In the genomic region with DNA sequence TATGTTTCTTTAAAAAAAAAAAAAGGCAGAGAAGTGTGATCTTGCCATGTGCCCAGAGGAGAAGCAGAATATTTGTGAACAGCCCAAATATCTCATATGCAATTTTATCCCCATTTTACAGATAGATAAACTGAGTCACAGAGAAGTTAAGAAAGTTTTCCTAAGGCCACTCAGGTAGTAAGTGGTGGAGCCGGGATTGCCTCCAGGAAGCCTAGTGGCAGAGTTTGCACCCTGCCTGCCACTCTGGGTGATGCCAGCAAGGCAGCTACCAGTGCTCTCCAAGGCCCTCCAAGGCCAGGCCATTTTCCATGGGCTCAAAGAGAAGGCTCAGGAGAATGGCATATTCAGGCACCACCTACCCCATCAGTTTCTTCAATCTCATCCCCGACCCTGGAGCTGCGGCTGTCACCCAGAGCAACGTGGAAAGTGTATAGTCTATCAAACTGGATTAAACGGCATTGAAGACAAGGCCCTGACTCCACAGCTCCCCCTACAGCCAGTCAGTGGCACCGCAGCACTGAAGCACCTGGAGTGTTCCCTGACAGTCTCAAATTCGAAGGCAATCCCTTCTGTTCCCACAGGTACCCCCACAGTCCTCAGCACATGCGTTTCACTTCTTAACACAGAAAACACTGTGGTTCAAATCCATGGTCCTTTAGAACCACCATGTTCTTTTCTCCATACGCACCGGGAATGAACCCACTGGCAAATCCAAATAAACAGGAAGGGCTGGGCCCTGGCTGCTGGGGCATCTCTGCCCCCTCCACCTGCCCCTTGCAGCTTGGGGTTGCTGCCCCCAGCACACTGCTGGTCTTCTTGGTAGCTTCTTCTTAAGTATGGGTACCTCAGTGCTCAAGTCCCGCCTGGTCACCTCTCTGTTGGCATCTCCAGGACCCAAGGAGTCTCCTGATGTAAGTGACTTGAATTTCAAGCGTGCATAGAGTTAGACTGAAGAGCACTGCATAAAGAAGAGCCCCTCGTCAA, we compare ENCODE assay signal across 8 cellular contexts.
DNase-seq lines count a peak whose midpoint lies in the region; ATAC-seq lines count a peak whose summit lies in the region.

No MANE protein-coding gene starts in this region.

- CTCF ChIA-PET in activated CD8-positive, alpha-beta T cell treated with anti-CD3 and anti-CD28 coated beads, Interleukin-2, amount 10 ng/mL, durations not matched to agents 7 days and 5 days (lab: Charles Lee): interaction anchor here (0.7 kb wide), 1 partner anchor 35 kb away, joined by 3 read pairs; no protein-coding TSS in a partner anchor

- peaks cover 10% of the 10 kb centered on the region for H3K27me3 Mint-ChIP-seq in activated CD8-positive, alpha-beta T cell treated with anti-CD3 and anti-CD28 coated beads, Interleukin-2, amount 10 ng/mL, durations not matched to agents 7 days and 5 days (ENCODE audit: low read depth)

- no peak overlapping the region for H3K4me3 Mint-ChIP-seq in activated CD8-positive, alpha-beta T cell treated with anti-CD3 and anti-CD28 coated beads, Interleukin-2, amount 10 ng/mL, durations not matched to agents 7 days and 5 days

- no peak overlapping the region for H3K27ac Mint-ChIP-seq in activated naive CD4-positive, alpha-beta T cell treated with anti-CD3 and anti-CD28 coated beads, Interleukin-2, amount 50 U/mL, for 72 hours
- H3K27ac Mint-ChIP-seq in activated CD8-positive, alpha-beta T cell treated with anti-CD3 and anti-CD28 coated beads, Interleukin-2, amount 10 ng/mL, durations not matched to agents 7 days and 5 days: no peak overlapping the region

- intact Hi-C loops in left cardiac atrium (cut with DNase I): no loop called here

- DNase-seq in activated naive CD4-positive, alpha-beta T cell treated with anti-CD3 and anti-CD28 coated beads, Interleukin-2, amount 50 U/mL, for 72 hours (ENCODE audit: low spot score in 2 of 2): peak in 1 of 2 donors; percentile 62
- no peak for DNase-seq in activated naive CD4-positive, alpha-beta T cell treated with anti-CD3 and anti-CD28 coated beads, Interleukin-2, amount 50 U/mL, for 16 hours
- DNase-seq in NAMALWA (ENCODE audit: low spot score) (peak; percentile 65), left cardiac atrium (no peak)
- DNase-seq in activated CD8-positive, alpha-beta T cell treated with anti-CD3 and anti-CD28 coated beads, Interleukin-2, amount 10 ng/mL, durations not matched to agents 7 days and 5 days: peak; percentile 58
- peak; percentile 72 for DNase-seq in stimulated activated CD8-positive, alpha-beta memory T cell treated with anti-CD3 and anti-CD28 coated beads, Interleukin-4, amount 100 ng/mL, for 48 hours

- no peaks in the 10 kb centered on the region for H3K36me3 Mint-ChIP-seq in activated naive CD4-positive, alpha-beta T cell treated with anti-CD3 and anti-CD28 coated beads, Interleukin-2, amount 50 U/mL, for 72 hours
- H3K36me3 Mint-ChIP-seq in activated CD8-positive, alpha-beta T cell treated with anti-CD3 and anti-CD28 coated beads, Interleukin-2, amount 10 ng/mL, durations not matched to agents 7 days and 5 days (ENCODE audit: low read depth): no peaks in the 10 kb centered on the region

- POLR2A ChIA-PET in activated CD8-positive, alpha-beta T cell treated with anti-CD3 and anti-CD28 coated beads, Interleukin-2, amount 10 ng/mL, durations not matched to agents 7 days and 5 days (lab: Charles Lee): no interaction called here

- no peaks in the 10 kb centered on the region for H3K9me3 Mint-ChIP-seq in activated naive CD4-positive, alpha-beta T cell treated with anti-CD3 and anti-CD28 coated beads, Interleukin-2, amount 50 U/mL, for 72 hours
- no peaks in the 10 kb centered on the region for H3K9me3 Mint-ChIP-seq in activated CD8-positive, alpha-beta T cell treated with anti-CD3 and anti-CD28 coated beads, Interleukin-2, amount 10 ng/mL, durations not matched to agents 7 days and 5 days (ENCODE audit: insufficient read depth)

- peak; percentile 24 to 73 for ATAC-seq in activated naive CD4-positive, alpha-beta T cell treated with anti-CD3 and anti-CD28 coated beads, Interleukin-2, amount 50 U/mL, for 72 hours
- no peak for ATAC-seq in activated CD8-positive, alpha-beta T cell treated with anti-CD3 and anti-CD28 coated beads, Interleukin-2, amount 10 ng/mL, durations not matched to agents 7 days and 5 days
- ATAC-seq in left cardiac atrium (peak; percentile 35 to 60), GM18868 (IDR thresholded peaks at IDR 0.05; ENCODE audit: unreplicated experiment) (no peak), GM21528 (IDR thresholded peaks at IDR 0.05; ENCODE audit: low FRiP score, unreplicated experiment) (no peak)

- H3K4me1 Mint-ChIP-seq in activated CD8-positive, alpha-beta T cell treated with anti-CD3 and anti-CD28 coated beads, Interleukin-2, amount 10 ng/mL, durations not matched to agents 7 days and 5 days (ENCODE audit: low read depth): no peaks in the 10 kb centered on the region

Comparison
In these comparisons a context has a peak if more than half of its experiments do, and no peak if none do; other contexts are left out.
1. ATAC-seq: peak in activated naive CD4-positive, alpha-beta T cell treated with anti-CD3 and anti-CD28 coated beads, Interleukin-2, amount 50 U/mL, for 72 hours (2 of 2) and left cardiac atrium (2 of 2); none in activated CD8-positive, alpha-beta T cell treated with anti-CD3 and anti-CD28 coated beads, Interleukin-2, amount 10 ng/mL, durations not matched to agents 7 days and 5 days (single experiment), GM18868 (single experiment) and GM21528 (single experiment).
2. DNase-seq: peak in NAMALWA (single experiment), activated CD8-positive, alpha-beta T cell treated with anti-CD3 and anti-CD28 coated beads, Interleukin-2, amount 10 ng/mL, durations not matched to agents 7 days and 5 days (single experiment) and stimulated activated CD8-positive, alpha-beta memory T cell treated with anti-CD3 and anti-CD28 coated beads, Interleukin-4, amount 100 ng/mL, for 48 hours (single experiment); none in activated naive CD4-positive, alpha-beta T cell treated with anti-CD3 and anti-CD28 coated beads, Interleukin-2, amount 50 U/mL, for 16 hours (single experiment) and left cardiac atrium (single experiment).